Comparison of ENCODE assay signal across 1 cellular context in genomic region chr11:4094348-4095291, GRCh38.
TF ChIP-seq lines count a peak whose summit lies in the region.

RRM1 (plus strand) TSS chr11:4094799; CDS start chr11:4095013, 214 bp downstream.

TF ChIP-seq in GM12878, 131 proteins besides CTCF, POLR2A, EP300 and RAD21 (continued from another document and continues in another):
- TF ChIP-seq REST (IDR thresholded peaks at IDR 0.05; ENCODE audit: low read depth, low read length), result no peak
- TF ChIP-seq RFX5 (IDR thresholded peaks at IDR 0.05; ENCODE audit: low read depth, low read length), result 0 out of 2 replicates have a peak, but pooled peaks have one; percentile 61
- 0 out of 2 replicates have a peak, but pooled peaks have one; percentile 12 for TF ChIP-seq MEF2A (IDR thresholded peaks at IDR 0.05; ENCODE audit: insufficient read depth, low read depth, low read length)
- TF ChIP-seq BHLHE40 (IDR thresholded peaks at IDR 0.05; ENCODE audit: borderline replicate concordance in 1 of 2, low read depth in 2 of 2, low read length in 1 of 2), result peak; percentile 26 to 57; a peak in 2 of 4 replicates
- TF ChIP-seq MXI1 (IDR thresholded peaks at IDR 0.05; ENCODE audit: low read depth, low read length), result peak; percentile 72
- peak; percentile 88 for TF ChIP-seq PBX3 (IDR thresholded peaks at IDR 0.05; ENCODE audit: insufficient replicate concordance, low read depth, low read length)
- TF ChIP-seq TBL1XR1 (IDR thresholded peaks at IDR 0.05; ENCODE audit: low read depth, low read length), result no peak; the same call in none of the 2 replicates
- no peak for TF ChIP-seq IRF5 (IDR thresholded peaks at IDR 0.05; ENCODE audit: borderline replicate concordance)
- TF ChIP-seq HDGF (IDR thresholded peaks at IDR 0.05), result peak; percentile 74; the same call in 1 of the 2 replicates
- TF ChIP-seq ESRRA (IDR thresholded peaks at IDR 0.05; ENCODE audit: low read length), result peak; percentile 24; the same call in 1 of the 2 replicates
- TF ChIP-seq CBFB (IDR thresholded peaks at IDR 0.05; ENCODE audit: low read depth), result no peak; the same call in 1 of the 2 replicates
- peak; percentile 47; the same call in 1 of the 2 replicates for TF ChIP-seq TCF12 (IDR thresholded peaks at IDR 0.05; ENCODE audit: low read depth, low read length)
- TF ChIP-seq ZBED1 (IDR thresholded peaks at IDR 0.05; ENCODE audit: borderline replicate concordance), result no peak
- no peak for TF ChIP-seq WRNIP1 (IDR thresholded peaks at IDR 0.05; ENCODE audit: borderline replicate concordance, low read depth, low read length)
- 0 out of 2 replicates have a peak, but pooled peaks have one; percentile 28 for TF ChIP-seq ZNF217 (IDR thresholded peaks at IDR 0.05)
- TF ChIP-seq CHD4 (IDR thresholded peaks at IDR 0.05), result no peak
- TF ChIP-seq NKRF (conservative IDR thresholded peaks at IDR 0.05), result peak; percentile 90
- peak; percentile 54 for TF ChIP-seq MEF2B (IDR thresholded peaks at IDR 0.05; ENCODE audit: partially characterized antibody, poor library complexity, severe bottlenecking)
- no peak for TF ChIP-seq HDAC6 (IDR thresholded peaks at IDR 0.05; ENCODE audit: unreplicated experiment)
- peak; percentile 92; the same call in 1 of the 2 replicates for TF ChIP-seq SIN3A (IDR thresholded peaks at IDR 0.05; ENCODE audit: low read depth, low read length)
- no peak; the same call in 1 of the 2 replicates for TF ChIP-seq ZNF207 (IDR thresholded peaks at IDR 0.05; ENCODE audit: borderline replicate concordance)
- peak; percentile 78 for TF ChIP-seq SIX5 (IDR thresholded peaks at IDR 0.05; ENCODE audit: low read depth, low read length, severe bottlenecking)
- peak; percentile 71 for TF ChIP-seq ZNF687 (IDR thresholded peaks at IDR 0.05)
- no peak for TF ChIP-seq BCLAF1 (IDR thresholded peaks at IDR 0.05)
- peak; percentile 42; the same call in 1 of the 2 replicates for TF ChIP-seq MTA2 (IDR thresholded peaks at IDR 0.05; ENCODE audit: low read depth)
- no peak for TF ChIP-seq SREBF1 (IDR thresholded peaks at IDR 0.05; ENCODE audit: low read length)
- peak; percentile 81 for TF ChIP-seq RELB (IDR thresholded peaks at IDR 0.05; ENCODE audit: low read depth)
- peak; percentile 91 for TF ChIP-seq NR2C1 (IDR thresholded peaks at IDR 0.05)
- peak; percentile 43 to 78 for TF ChIP-seq EGR1 (IDR thresholded peaks at IDR 0.05; ENCODE audit: borderline replicate concordance in 1 of 2, low read depth in 2 of 2, low read length in 2 of 2)
- 0 out of 2 replicates have a peak, but pooled peaks have one; percentile 29 for TF ChIP-seq TCF3 (IDR thresholded peaks at IDR 0.05; ENCODE audit: borderline replicate concordance, insufficient read depth, low read depth, low read length)
- 0 out of 2 replicates have a peak, but pooled peaks have one; percentile 17 for TF ChIP-seq HSF1 (IDR thresholded peaks at IDR 0.05; ENCODE audit: low read depth, low read length)
- peak; percentile 100 for TF ChIP-seq CREM (IDR thresholded peaks at IDR 0.05; ENCODE audit: low read depth)
- no peak for TF ChIP-seq SUZ12 (IDR thresholded peaks at IDR 0.05; ENCODE audit: unreplicated experiment)
- TF ChIP-seq PKNOX1 (IDR thresholded peaks at IDR 0.05), result peak; percentile 96
- TF ChIP-seq CHD2 (IDR thresholded peaks at IDR 0.05; ENCODE audit: borderline replicate concordance, low read depth, low read length), result peak; percentile 82; the same call in 1 of the 2 replicates
- TF ChIP-seq CBX3 (IDR thresholded peaks at IDR 0.05; ENCODE audit: borderline replicate concordance, low read depth), result no peak
- no peak for TF ChIP-seq MTA3 (IDR thresholded peaks at IDR 0.05; ENCODE audit: borderline replicate concordance, low read length)
- TF ChIP-seq NFYA (IDR thresholded peaks at IDR 0.05; ENCODE audit: borderline replicate concordance, low read depth, low read length), result no peak
- no peak for TF ChIP-seq NFXL1 (IDR thresholded peaks at IDR 0.05; ENCODE audit: borderline replicate concordance)
- TF ChIP-seq NRF1 (conservative IDR thresholded peaks at IDR 0.05; ENCODE audit: low read depth, low read length), result no peak
